Comparison of ENCODE assay signal across 21 cellular contexts in the genomic region with DNA sequence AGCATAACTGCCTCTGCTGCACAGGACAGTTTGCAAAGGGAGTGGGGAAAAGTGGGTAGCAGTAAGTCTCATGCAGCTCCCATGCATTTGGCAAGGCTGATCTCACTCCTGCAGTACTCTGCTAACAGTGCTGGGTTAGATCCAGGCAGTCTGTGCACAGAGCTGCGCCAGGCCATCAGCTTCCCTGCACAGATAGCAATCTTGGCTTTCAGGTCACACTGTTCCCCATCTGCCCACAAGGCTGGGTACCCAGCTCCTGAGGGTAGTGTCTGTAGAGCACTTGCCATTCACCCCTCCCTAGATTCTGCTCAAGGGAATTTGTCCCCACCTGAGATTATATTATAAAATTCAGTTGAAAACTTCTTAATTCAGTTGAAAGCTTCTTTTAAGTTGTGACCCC.
DNase-seq lines count a peak whose midpoint lies in the region; ATAC-seq, FAIRE-seq and TF ChIP-seq lines count a peak whose summit lies in the region.
"Had no signal": no experiment of that assay in that cellular context is flagged by ENCODE, and none has a peak within 500 bp of the region (broad histone marks: within the 10 kb centered on the region; RNA-seq: fewer than 3 reads in every experiment).

No MANE protein-coding gene starts in this region.

- in situ Hi-C loops in HepG2 (cut with HindIII; ENCODE audit: extremely low pct_ligation_motif_present, low pct_unique_long_range_greater_than_20kb), result no loop called here

- H3K56ac ChIP-seq in H1 (replicated peaks; ENCODE audit: insufficient read length, low read depth, low read length), result no peak overlapping the region

- no peak overlapping the region for H3K18ac ChIP-seq in H1 (ENCODE audit: extremely low read depth, low read length)

- H3K4me1 Mint-ChIP-seq in nephron, result peaks cover 35% of the 10 kb centered on the region

- H4K5ac ChIP-seq in H1 (ENCODE audit: insufficient read length, low read depth, low read length), result no peak overlapping the region

- BruUV-seq in HepG2 (replicated peaks; lab: Mats Ljungman, UMichigan), result no TSS peak

- H2BK12ac ChIP-seq in H1 (ENCODE audit: low read depth, low read length), result no peak overlapping the region

- no peak for FAIRE-seq in HepG2 (lab: Jason Lieb, UNC)
- no peak for FAIRE-seq in H1 (lab: Jason Lieb, UNC)
- no peak for FAIRE-seq in RCC 7860 (lab: Jason Lieb, UNC)
- FAIRE-seq: G401.6 had no signal

- peak overlapping the region; percentile 54 for H4K91ac ChIP-seq in H1 (replicated peaks; ENCODE audit: insufficient read length, low read length)

- peak overlapping the region in 2 of 3 experiments; percentile 76 to 79 for H3K27ac Mint-ChIP-seq in nephron
- H3K27ac Mint-ChIP-seq: IgD-negative memory B cell had no signal

- no peaks in the 10 kb centered on the region for H3K36me3 Mint-ChIP-seq in nephron (ENCODE audit: low read depth)

- H3K27me3 ChIP-seq in right lobe of liver (no peaks in the 10 kb centered on the region), HepG2 (ENCODE audit: control insufficient read depth in 1 of 2, insufficient read depth in 2 of 2, low read length in 2 of 2) (no peaks in the 10 kb centered on the region), H1 (replicated peaks in 1 of 4; ENCODE audit: control insufficient read depth in 3 of 4, extremely low read depth in 1 of 4, insufficient read depth in 3 of 4, low read length in 3 of 4) (no peaks in the 10 kb centered on the region; a peak in 1 of 7 replicates)

- TF ChIP-seq EP300 in HepG2 (IDR thresholded peaks at IDR 0.05; ENCODE audit: low read depth in 2 of 2, low read length in 2 of 2) (no peak), HepG2 (CRISPR knock-in tag; IDR thresholded peaks at IDR 0.05; ENCODE audit: borderline replicate concordance) (no peak), H1 (IDR thresholded peaks at IDR 0.05; ENCODE audit: borderline replicate concordance in 1 of 2, low read depth in 2 of 2, low read length in 2 of 2) (no peak)

- H3K36me3 ChIP-seq in right lobe of liver (no peaks in the 10 kb centered on the region), HepG2 (replicated peaks in 1 of 2; ENCODE audit: control insufficient read depth in 1 of 2, insufficient read depth in 2 of 2, low read length in 2 of 2) (no peaks in the 10 kb centered on the region), H1 (ENCODE audit: control insufficient read depth in 2 of 4, insufficient read depth in 4 of 4, low read length in 3 of 4) (no peaks in the 10 kb centered on the region)

- H3K27ac ChIP-seq in right lobe of liver (no peak overlapping the region), HepG2 (ENCODE audit: extremely low read length, insufficient read depth, low read length) (no peak overlapping the region), H1 (ENCODE audit: low read depth, low read length) (no peak overlapping the region)
- H3K27ac ChIP-seq: KMS-11, RWPE1 had no signal

- TF ChIP-seq RAD21 in HepG2 (CRISPR knock-in tag; IDR thresholded peaks at IDR 0.05), result no peak
- no peak for TF ChIP-seq RAD21 in H1 (IDR thresholded peaks at IDR 0.05 in 1 of 2, conservative IDR thresholded peaks at IDR 0.05 in 1 of 2; ENCODE audit: low read depth in 2 of 2, low read length in 2 of 2)

- peaks cover 6% of the 10 kb centered on the region for H3K27me3 Mint-ChIP-seq in nephron (ENCODE audit: low read depth)

- TF ChIP-seq POLR2A in right lobe of liver (IDR thresholded peaks at IDR 0.05), result no peak
- TF ChIP-seq POLR2A in HepG2 (IDR thresholded peaks at IDR 0.05; ENCODE audit: insufficient read depth in 1 of 2, low read depth in 2 of 2, low read length in 2 of 2), result no peak
- no peak for TF ChIP-seq POLR2A in H1 (IDR thresholded peaks at IDR 0.05; ENCODE audit: control extremely low read depth in 1 of 2, low read depth in 2 of 2, low read length in 2 of 2)

- CTCF ChIA-PET in HepG2 (lab: Yijun Ruan, JAX; ENCODE audit: low intra/inter-chr PET ratio, low total read pairs) (no interaction called here), H1 (lab: Charles Lee; ENCODE audit: partially characterized antibody) (interaction anchor here (0.8 to 3.4 kb wide), 6 partner anchors 12 to 192 kb away, joined by 3 to 18 read pairs (median 4); no protein-coding TSS in a partner anchor)

- WGBS in right lobe of liver (ENCODE audit: insufficient coverage, low coverage, low lambda C conversion rate, missing lambda C conversion rate), result no CpG with 5 or more reads among the region's 1 CpG
- WGBS in HepG2 (ENCODE audit: low lambda C conversion rate), result no CpG with 5 or more reads among the region's 1 CpG
- WGBS in H1 (ENCODE audit: extremely low coverage in 1 of 2, insufficient coverage in 1 of 2, insufficient read length in 1 of 2, insufficient replicate concordance in 2 of 2, low coverage in 1 of 2, low lambda C conversion rate in 2 of 2, missing lambda C conversion rate in 1 of 2), 2 experiments, result 92% methylated on average over 1 of the region's 1 CpG; no CpG with 5 or more reads in 1 of the 2 experiments

- H4K20me1 ChIP-seq in HepG2 (ENCODE audit: insufficient read depth, low read length) (no peaks in the 10 kb centered on the region), H1 (replicated peaks in 1 of 2; ENCODE audit: control insufficient read depth in 1 of 2, insufficient read depth in 2 of 2, low read length in 2 of 2) (no peaks in the 10 kb centered on the region)

- H3K4me1 ChIP-seq in right lobe of liver (peaks cover 0 to 41% (median 9%) of the 10 kb centered on the region in 4 donors), HepG2 (ENCODE audit: insufficient read depth, low read length) (peaks cover 25% of the 10 kb centered on the region), H1 (replicated peaks in 1 of 4; ENCODE audit: control insufficient read depth in 3 of 4, insufficient read depth in 4 of 4, low read length in 3 of 4) (no peaks in the 10 kb centered on the region; a peak in 1 of 7 replicates)

- H2BK20ac ChIP-seq in H1 (ENCODE audit: low read length), result peak overlapping the region; percentile 74; the same call in 1 of the 2 replicates

- H2AFZ ChIP-seq in HepG2 (ENCODE audit: low read length) (no peak overlapping the region), H1 (ENCODE audit: low read length) (no peak overlapping the region)

- no peaks in the 10 kb centered on the region for H3K23me2 ChIP-seq in H1 (ENCODE audit: low read depth, low read length)

- no peaks in the 10 kb centered on the region for H3K79me1 ChIP-seq in H1 (ENCODE audit: low read depth, low read length)

- POLR2A ChIA-PET in HepG2 (lab: Yijun Ruan, JAX), result no interaction called here
- POLR2A ChIA-PET in H1 (lab: Charles Lee; ENCODE audit: partially characterized antibody), result interaction anchor here (1.0 kb wide), 1 partner anchor 25 kb away, joined by 3 read pairs; no protein-coding TSS in a partner anchor

- intact Hi-C loops in right lobe of liver (cut with DNase I), result no loop called here
- intact Hi-C loops in HepG2 (cut with micrococcal nuclease; ENCODE audit: unreplicated experiment), result no loop called here

- no peak overlapping the region for H3K23ac ChIP-seq in H1 (ENCODE audit: insufficient read length)

- no peaks in the 10 kb centered on the region for H3K9me3 Mint-ChIP-seq in nephron
- H3K9me3 Mint-ChIP-seq: IgD-negative memory B cell had no signal

- no peak overlapping the region for H3K14ac ChIP-seq in H1 (ENCODE audit: insufficient read length)

- H3K4me2 ChIP-seq in HepG2 (ENCODE audit: low read depth, low read length) (no peak overlapping the region), H1 (ENCODE audit: insufficient read depth in 1 of 2, low read depth in 2 of 2, low read length in 2 of 2) (no peak overlapping the region)
- H3K4me2 ChIP-seq: KMS-11 had no signal

- TF ChIP-seq CTCF in right lobe of liver (IDR thresholded peaks at IDR 0.05) (no peak), HepG2 (CRISPR knock-in tag; IDR thresholded peaks at IDR 0.05) (no peak), H1 (IDR thresholded peaks at IDR 0.05; ENCODE audit: control extremely low read depth in 1 of 3, insufficient read depth in 1 of 3, low read depth in 1 of 3, low read length in 3 of 3) (no peak), nephron (IDR thresholded peaks at IDR 0.05; ENCODE audit: unreplicated experiment in 3 of 3) (no peak)

- no peak overlapping the region for H2AK5ac ChIP-seq in H1 (ENCODE audit: low read depth, low read length)

- no peak for DNase-seq in right lobe of liver
- no peak for DNase-seq in HepG2 (ENCODE audit: low spot score)
- DNase-seq in H1 (ENCODE audit: low read depth in 1 of 2, low spot score in 2 of 2), result no peak
- no peak for DNase-seq in HuH-7.5 (ENCODE audit: low spot score)
- no peak for DNase-seq in RCC 7860 (ENCODE audit: low spot score)
- DNase-seq: DMS53, NCI-H1048, NCI-H1417, NCI-H187, NCI-H2081 treated with DMSO at 0.1 percent for 48 hours, NCI-H2171, NCI-H226, NCI-H510A, NCI-H69, SHP77 had no signal

- H3K4me3 Mint-ChIP-seq in nephron, result no peak overlapping the region
- H3K4me3 Mint-ChIP-seq: IgD-negative memory B cell had no signal

- H3K79me2 ChIP-seq in HepG2 (ENCODE audit: insufficient read depth, low read length) (no peaks in the 10 kb centered on the region), H1 (ENCODE audit: control insufficient read depth in 1 of 2, insufficient read depth in 2 of 2, low read length in 2 of 2) (no peaks in the 10 kb centered on the region)

- H3K4me3 ChIP-seq in right lobe of liver, result no peak overlapping the region
- no peak overlapping the region for H3K4me3 ChIP-seq in HepG2 (replicated peaks in 1 of 3; ENCODE audit: insufficient read depth in 1 of 3, low read depth in 2 of 3, low read length in 3 of 3)
- no peak overlapping the region for H3K4me3 ChIP-seq in H1 (ENCODE audit: extremely low read depth in 1 of 4, insufficient read depth in 2 of 4, low read depth in 3 of 4, low read length in 4 of 4)

- H2BK120ac ChIP-seq in H1 (replicated peaks; ENCODE audit: low read depth, low read length), result no peak overlapping the region

- no peak overlapping the region for H2BK5ac ChIP-seq in H1 (ENCODE audit: low read depth, low read length)

- no peaks in the 10 kb centered on the region for H3K9me3 ChIP-seq in right lobe of liver
- H3K9me3 ChIP-seq in HepG2 (ENCODE audit: low read length), result no peaks in the 10 kb centered on the region
- H3K9me3 ChIP-seq in H1 (ENCODE audit: insufficient read depth in 2 of 2, low read depth in 1 of 2, low read length in 1 of 2), result peaks cover 0 to 2% of the 10 kb centered on the region in 2 experiments; a peak in 1 of 4 replicates

- peak in 3 of 4 donors; percentile 15 to 18 (median 16) for ATAC-seq in right lobe of liver
- ATAC-seq in HepG2, result no peak
- no peak for ATAC-seq in HG02973 (IDR thresholded peaks at IDR 0.05; ENCODE audit: unreplicated experiment)

- peak overlapping the region; percentile 11 for H3K4ac ChIP-seq in H1 (replicated peaks; ENCODE audit: insufficient read length, low read depth, low read length)

- no peak overlapping the region for H4K8ac ChIP-seq in H1 (ENCODE audit: extremely low read depth, insufficient read depth, low read length)

- H2BK15ac ChIP-seq in H1 (ENCODE audit: low read length), result no peak overlapping the region

- H3K9ac ChIP-seq in HepG2 (ENCODE audit: insufficient read depth, low read depth, low read length) (no peak overlapping the region), H1 (replicated peaks in 1 of 4; ENCODE audit: extremely low read depth in 1 of 4, low read depth in 3 of 4, low read length in 3 of 4) (no peak overlapping the region)
- H3K9ac ChIP-seq: KMS-11 had no signal

TF ChIP-seq in HepG2, 621 proteins besides CTCF, POLR2A, EP300 and RAD21 (continues in another document):
- no peak for TF ChIP-seq ZNF207 (IDR thresholded peaks at IDR 0.05; ENCODE audit: borderline replicate concordance)

TF ChIP-seq in H1, 55 proteins besides CTCF, POLR2A, EP300 and RAD21 (continues in another document):
- TF ChIP-seq TCF12 (IDR thresholded peaks at IDR 0.05; ENCODE audit: low read depth, low read length), result no peak

Comparison
In these comparisons a context has a peak if more than half of its experiments do, and no peak if none do; other contexts are left out.
1. ATAC-seq: peak in right lobe of liver (3 of 4); none in HepG2 (single experiment) and HG02973 (single experiment).